28 cellular contexts compared by ENCODE assay signal in genomic region chr13:84655677-84656076, GRCh38.
DNase-seq lines count a peak whose midpoint lies in the region; ATAC-seq, FAIRE-seq and TF ChIP-seq lines count a peak whose summit lies in the region.
"Had no signal": no experiment of that assay in that cellular context is flagged by ENCODE, and none has a peak within 500 bp of the region (broad histone marks: within the 10 kb centered on the region; RNA-seq: fewer than 3 reads in every experiment).

No MANE protein-coding gene starts in this region.

- peaks cover 74% of the 10 kb centered on the region for H3K4me1 Mint-ChIP-seq in WTC11
- H3K4me1 Mint-ChIP-seq: activated CD4-positive, alpha-beta T cell treated with anti-CD3 and anti-CD28 coated beads, Interleukin-2, amount 10 ng/mL, durations not matched to agents 24 days and 14 days; activated naive CD8-positive, alpha-beta T cell treated with anti-CD3 and anti-CD28 coated beads for 36 hours; B cell; brain; immature natural killer cell had no signal

- peak overlapping the region in 8 of 11 experiments; percentile 56 to 87 (median 78); a peak in 16 of 22 replicates for H3K27ac ChIP-seq in BLaER1 treated with 17β-estradiol and CSF1 and Interleukin-3, amounts not matched to agents 10 nM and 100 nM
- H3K27ac ChIP-seq in HUES64 (ENCODE audit: low read depth, low read length) = peak overlapping the region; percentile 94
- H3K27ac ChIP-seq: heart left ventricle, SJCRH30, upper lobe of right lung had no signal

- peak overlapping the region; percentile 55 for H3K27ac Mint-ChIP-seq in WTC11
- H3K27ac Mint-ChIP-seq: activated CD4-positive, alpha-beta T cell treated with anti-CD3 and anti-CD28 coated beads, Interleukin-2, amount 10 ng/mL, durations not matched to agents 24 days and 14 days; activated naive CD8-positive, alpha-beta T cell treated with anti-CD3 and anti-CD28 coated beads for 36 hours; B cell; brain; immature natural killer cell; nephron had no signal

- no peaks in the 10 kb centered on the region for H3K27me3 ChIP-seq in BLaER1 treated with 17β-estradiol and CSF1 and Interleukin-3, amounts not matched to agents 10 nM and 100 nM
- H3K27me3 ChIP-seq in HUES64 (ENCODE audit: insufficient read depth, low read length) = no peaks in the 10 kb centered on the region
- H3K27me3 ChIP-seq: heart left ventricle, SJCRH30, upper lobe of right lung had no signal

- ATAC-seq in WTC11 = no peak
- ATAC-seq: heart left ventricle, left ventricle myocardium superior, Panc1, upper lobe of right lung had no signal

- CTCF ChIA-PET in WTC11 (lab: Charles Lee) = no interaction called here

- peaks cover 45% of the 10 kb centered on the region for H3K36me3 Mint-ChIP-seq in WTC11
- H3K36me3 Mint-ChIP-seq: activated naive CD8-positive, alpha-beta T cell treated with anti-CD3 and anti-CD28 coated beads for 36 hours; brain; immature natural killer cell had no signal

- DNase-seq in WTC11 (ENCODE audit: low spot score) (no peak), fibroblast of pulmonary artery (ENCODE audit: low read depth) (peak; percentile 33), NCI-H69 (lab: John Stamatoyannopoulos, UW) (no peak), occipital lobe (lab: John Stamatoyannopoulos, UW) (no peak), NCI-H748 (lab: John Stamatoyannopoulos, UW; ENCODE audit: unreplicated experiment) (no peak), D721Med (ENCODE audit: insufficient read length, low spot score) (no peak)
- DNase-seq: activated CD4-positive, alpha-beta T cell treated with anti-CD3 and anti-CD28 coated beads, Interleukin-2, amount 10 ng/mL, durations not matched to agents 24 days and 14 days; activated naive CD8-positive, alpha-beta T cell treated with anti-CD3 and anti-CD28 coated beads for 36 hours; COR-L47; cortex of kidney; DND-41; GOT3; heart left ventricle; immature natural killer cell; left ventricle myocardium superior; NCI-H1048; NCI-H2029 treated with DMSO at 0.1 percent for 48 hours; SJCRH30; substantia nigra; T-helper 1 cell; upper lobe of right lung had no signal

- H4K20me1 ChIP-seq in BLaER1 treated with 17β-estradiol and CSF1 and Interleukin-3, amounts not matched to agents 10 nM and 100 nM = no peaks in the 10 kb centered on the region

- TF ChIP-seq CTCF in WTC11 (IDR thresholded peaks at IDR 0.05) (no peak), fibroblast of pulmonary artery (IDR thresholded peaks at IDR 0.05; ENCODE audit: low read length, missing control alignments) (no peak), D721Med (IDR thresholded peaks at IDR 0.05; ENCODE audit: insufficient read depth, missing control alignments) (no peak)

- H3K9me3 Mint-ChIP-seq in WTC11 = peaks cover 44% of the 10 kb centered on the region
- H3K9me3 Mint-ChIP-seq: activated CD4-positive, alpha-beta T cell treated with anti-CD3 and anti-CD28 coated beads, Interleukin-2, amount 10 ng/mL, durations not matched to agents 24 days and 14 days; activated naive CD8-positive, alpha-beta T cell treated with anti-CD3 and anti-CD28 coated beads for 36 hours; nephron had no signal

- peak overlapping the region in 1 of 10 experiments; percentile 3; a peak in 1 of 20 replicates for H3K4me3 ChIP-seq in BLaER1 treated with 17β-estradiol and CSF1 and Interleukin-3, amounts not matched to agents 10 nM and 100 nM
- H3K4me3 ChIP-seq in HUES64 (ENCODE audit: low read length) (0 out of 2 replicates have a peak overlapping the region, but pooled peaks have one; percentile 11), fibroblast of pulmonary artery (replicated peaks; ENCODE audit: low read depth, low read length) (no peak overlapping the region)
- H3K4me3 ChIP-seq: heart left ventricle, SJCRH30, upper lobe of right lung had no signal

- FAIRE-seq in D721Med (lab: Jason Lieb, UNC) = no peak
- FAIRE-seq: A204.1 had no signal

- peaks cover 6% of the 10 kb centered on the region; the same call in 1 of the 2 replicates for H3K27me3 Mint-ChIP-seq in WTC11 (ENCODE audit: low read depth)
- H3K27me3 Mint-ChIP-seq: activated CD4-positive, alpha-beta T cell treated with anti-CD3 and anti-CD28 coated beads, Interleukin-2, amount 10 ng/mL, durations not matched to agents 24 days and 14 days; activated naive CD8-positive, alpha-beta T cell treated with anti-CD3 and anti-CD28 coated beads for 36 hours; B cell had no signal

- peaks cover 10 to 59% (median 39%) of the 10 kb centered on the region in 10 experiments for H3K4me1 ChIP-seq in BLaER1 treated with 17β-estradiol and CSF1 and Interleukin-3, amounts not matched to agents 10 nM and 100 nM
- H3K4me1 ChIP-seq in HUES64 (ENCODE audit: insufficient read depth, low read length) = peaks cover 32% of the 10 kb centered on the region
- H3K4me1 ChIP-seq: upper lobe of right lung had no signal

- peak overlapping the region; percentile 34 to 69 (median 61) for H3K4me2 ChIP-seq in BLaER1 treated with 17β-estradiol and CSF1 and Interleukin-3, amounts not matched to agents 10 nM and 100 nM

- H3K9ac ChIP-seq in BLaER1 treated with 17β-estradiol and CSF1 and Interleukin-3, amounts not matched to agents 10 nM and 100 nM = peak overlapping the region in 6 of 11 experiments; percentile 19 to 66 (median 44); a peak in 8 of 22 replicates
- peak overlapping the region; percentile 49; the same call in 1 of the 2 replicates for H3K9ac ChIP-seq in HUES64 (ENCODE audit: low read depth, low read length)

- no peak overlapping the region for H3K4me3 Mint-ChIP-seq in WTC11
- H3K4me3 Mint-ChIP-seq: activated CD4-positive, alpha-beta T cell treated with anti-CD3 and anti-CD28 coated beads, Interleukin-2, amount 10 ng/mL, durations not matched to agents 24 days and 14 days; activated naive CD8-positive, alpha-beta T cell treated with anti-CD3 and anti-CD28 coated beads for 36 hours; B cell; brain; immature natural killer cell; nephron had no signal

- POLR2A ChIA-PET in WTC11 (lab: Charles Lee) = no interaction called here

- 91% methylated on average over 3 of the region's 3 CpGs for WGBS in HUES64

- H3K9me3 ChIP-seq in BLaER1 treated with 17β-estradiol and CSF1 and Interleukin-3, amounts not matched to agents 10 nM and 100 nM (replicated peaks in 1 of 11) = peaks cover 0 to 48% (median 27%) of the 10 kb centered on the region in 11 experiments; a peak in 17 of 22 replicates
- peaks cover 14% of the 10 kb centered on the region; the same call in 1 of the 2 replicates for H3K9me3 ChIP-seq in HUES64 (ENCODE audit: insufficient read depth, low read depth, low read length)
- H3K9me3 ChIP-seq: SJCRH30, upper lobe of right lung had no signal

- no peaks in the 10 kb centered on the region for H3K36me3 ChIP-seq in BLaER1 treated with 17β-estradiol and CSF1 and Interleukin-3, amounts not matched to agents 10 nM and 100 nM
- H3K36me3 ChIP-seq in HUES64 (ENCODE audit: insufficient read depth, low read length) = no peaks in the 10 kb centered on the region
- H3K36me3 ChIP-seq: heart left ventricle, SJCRH30, upper lobe of right lung had no signal

TF ChIP-seq in WTC11, 78 proteins besides CTCF, POLR2A, EP300 and RAD21:
- TF ChIP-seq E2F4 (CRISPR knock-in tag; IDR thresholded peaks at IDR 0.05; ENCODE audit: borderline replicate concordance, low read depth) = no peak
- TF ChIP-seq ESRRA (CRISPR knock-in tag; IDR thresholded peaks at IDR 0.05; ENCODE audit: borderline replicate concordance) = no peak
- no peak for TF ChIP-seq JUN (CRISPR knock-in tag; IDR thresholded peaks at IDR 0.05)
- no peak for TF ChIP-seq ZNF121 (CRISPR knock-in tag; IDR thresholded peaks at IDR 0.05)
- TF ChIP-seq ZNF219 (CRISPR knock-in tag; IDR thresholded peaks at IDR 0.05; ENCODE audit: borderline replicate concordance) = no peak
- no peak for TF ChIP-seq TEAD1 (CRISPR knock-in tag; IDR thresholded peaks at IDR 0.05)
- TF ChIP-seq PREB (CRISPR knock-in tag; IDR thresholded peaks at IDR 0.05; ENCODE audit: borderline replicate concordance) = no peak
- no peak for TF ChIP-seq MAX (CRISPR knock-in tag; IDR thresholded peaks at IDR 0.05)
